1 cellular context compared by ENCODE assay signal in genomic region chr12:69684472-69684871, GRCh38.
TF ChIP-seq lines count a peak whose summit lies in the region.

No MANE protein-coding gene starts in this region.

TF ChIP-seq in GM23338, 12 proteins besides CTCF, POLR2A, EP300 and RAD21 (continued from another document):
- TF ChIP-seq, protein P1, sequence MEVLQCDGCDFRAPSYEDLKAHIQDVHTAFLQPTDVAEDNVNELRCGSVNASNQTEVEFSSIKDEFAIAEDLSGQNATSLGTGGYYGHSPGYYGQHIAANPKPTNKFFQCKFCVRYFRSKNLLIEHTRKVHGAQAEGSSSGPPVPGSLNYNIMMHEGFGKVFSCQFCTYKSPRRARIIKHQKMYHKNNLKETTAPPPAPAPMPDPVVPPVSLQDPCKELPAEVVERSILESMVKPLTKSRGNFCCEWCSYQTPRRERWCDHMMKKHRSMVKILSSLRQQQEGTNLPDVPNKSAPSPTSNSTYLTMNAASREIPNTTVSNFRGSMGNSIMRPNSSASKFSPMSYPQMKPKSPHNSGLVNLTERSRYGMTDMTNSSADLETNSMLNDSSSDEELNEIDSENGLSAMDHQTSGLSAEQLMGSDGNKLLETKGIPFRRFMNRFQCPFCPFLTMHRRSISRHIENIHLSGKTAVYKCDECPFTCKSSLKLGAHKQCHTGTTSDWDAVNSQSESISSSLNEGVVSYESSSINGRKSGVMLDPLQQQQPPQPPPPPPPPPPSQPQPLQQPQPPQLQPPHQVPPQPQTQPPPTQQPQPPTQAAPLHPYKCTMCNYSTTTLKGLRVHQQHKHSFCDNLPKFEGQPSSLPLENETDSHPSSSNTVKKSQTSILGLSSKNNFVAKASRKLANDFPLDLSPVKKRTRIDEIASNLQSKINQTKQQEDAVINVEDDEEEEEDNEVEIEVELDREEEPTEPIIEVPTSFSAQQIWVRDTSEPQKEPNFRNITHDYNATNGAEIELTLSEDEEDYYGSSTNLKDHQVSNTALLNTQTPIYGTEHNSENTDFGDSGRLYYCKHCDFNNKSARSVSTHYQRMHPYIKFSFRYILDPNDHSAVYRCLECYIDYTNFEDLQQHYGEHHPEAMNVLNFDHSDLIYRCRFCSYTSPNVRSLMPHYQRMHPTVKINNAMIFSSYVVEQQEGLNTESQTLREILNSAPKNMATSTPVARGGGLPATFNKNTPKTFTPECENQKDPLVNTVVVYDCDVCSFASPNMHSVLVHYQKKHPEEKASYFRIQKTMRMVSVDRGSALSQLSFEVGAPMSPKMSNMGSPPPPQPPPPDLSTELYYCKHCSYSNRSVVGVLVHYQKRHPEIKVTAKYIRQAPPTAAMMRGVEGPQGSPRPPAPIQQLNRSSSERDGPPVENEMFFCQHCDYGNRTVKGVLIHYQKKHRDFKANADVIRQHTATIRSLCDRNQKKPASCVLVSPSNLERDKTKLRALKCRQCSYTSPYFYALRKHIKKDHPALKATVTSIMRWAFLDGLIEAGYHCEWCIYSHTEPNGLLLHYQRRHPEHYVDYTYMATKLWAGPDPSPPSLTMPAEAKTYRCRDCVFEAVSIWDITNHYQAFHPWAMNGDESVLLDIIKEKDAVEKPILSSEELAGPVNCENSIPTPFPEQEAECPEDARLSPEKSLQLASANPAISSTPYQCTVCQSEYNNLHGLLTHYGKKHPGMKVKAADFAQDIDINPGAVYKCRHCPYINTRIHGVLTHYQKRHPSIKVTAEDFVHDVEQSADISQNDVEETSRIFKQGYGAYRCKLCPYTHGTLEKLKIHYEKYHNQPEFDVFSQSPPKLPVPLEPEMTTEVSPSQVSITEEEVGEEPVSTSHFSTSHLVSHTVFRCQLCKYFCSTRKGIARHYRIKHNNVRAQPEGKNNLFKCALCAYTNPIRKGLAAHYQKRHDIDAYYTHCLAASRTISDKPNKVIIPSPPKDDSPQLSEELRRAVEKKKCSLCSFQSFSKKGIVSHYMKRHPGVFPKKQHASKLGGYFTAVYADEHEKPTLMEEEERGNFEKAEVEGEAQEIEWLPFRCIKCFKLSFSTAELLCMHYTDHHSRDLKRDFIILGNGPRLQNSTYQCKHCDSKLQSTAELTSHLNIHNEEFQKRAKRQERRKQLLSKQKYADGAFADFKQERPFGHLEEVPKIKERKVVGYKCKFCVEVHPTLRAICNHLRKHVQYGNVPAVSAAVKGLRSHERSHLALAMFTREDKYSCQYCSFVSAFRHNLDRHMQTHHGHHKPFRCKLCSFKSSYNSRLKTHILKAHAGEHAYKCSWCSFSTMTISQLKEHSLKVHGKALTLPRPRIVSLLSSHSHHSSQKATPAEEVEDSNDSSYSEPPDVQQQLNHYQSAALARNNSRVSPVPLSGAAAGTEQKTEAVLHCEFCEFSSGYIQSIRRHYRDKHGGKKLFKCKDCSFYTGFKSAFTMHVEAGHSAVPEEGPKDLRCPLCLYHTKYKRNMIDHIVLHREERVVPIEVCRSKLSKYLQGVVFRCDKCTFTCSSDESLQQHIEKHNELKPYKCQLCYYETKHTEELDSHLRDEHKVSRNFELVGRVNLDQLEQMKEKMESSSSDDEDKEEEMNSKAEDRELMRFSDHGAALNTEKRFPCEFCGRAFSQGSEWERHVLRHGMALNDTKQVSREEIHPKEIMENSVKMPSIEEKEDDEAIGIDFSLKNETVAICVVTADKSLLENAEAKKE (CRISPR knock-in tag; IDR thresholded peaks at IDR 0.05), result no peak
- no peak for TF ChIP-seq CREB1 (CRISPR knock-in tag; IDR thresholded peaks at IDR 0.05; ENCODE audit: low read depth)
